1 cellular context compared by ENCODE assay signal in genomic region chr10:91799580-91799975, GRCh38.
TF ChIP-seq lines count a peak whose summit lies in the region.

No MANE protein-coding gene starts in this region.

TF ChIP-seq in GM12878, 131 proteins besides CTCF, POLR2A, EP300 and RAD21 (continued from another document):
- no peak for TF ChIP-seq ZNF687 (IDR thresholded peaks at IDR 0.05)
- TF ChIP-seq ZBTB11 (CRISPR knock-in tag; IDR thresholded peaks at IDR 0.05), result no peak
- TF ChIP-seq RAD51 (IDR thresholded peaks at IDR 0.05), result no peak
